In the genomic region with DNA sequence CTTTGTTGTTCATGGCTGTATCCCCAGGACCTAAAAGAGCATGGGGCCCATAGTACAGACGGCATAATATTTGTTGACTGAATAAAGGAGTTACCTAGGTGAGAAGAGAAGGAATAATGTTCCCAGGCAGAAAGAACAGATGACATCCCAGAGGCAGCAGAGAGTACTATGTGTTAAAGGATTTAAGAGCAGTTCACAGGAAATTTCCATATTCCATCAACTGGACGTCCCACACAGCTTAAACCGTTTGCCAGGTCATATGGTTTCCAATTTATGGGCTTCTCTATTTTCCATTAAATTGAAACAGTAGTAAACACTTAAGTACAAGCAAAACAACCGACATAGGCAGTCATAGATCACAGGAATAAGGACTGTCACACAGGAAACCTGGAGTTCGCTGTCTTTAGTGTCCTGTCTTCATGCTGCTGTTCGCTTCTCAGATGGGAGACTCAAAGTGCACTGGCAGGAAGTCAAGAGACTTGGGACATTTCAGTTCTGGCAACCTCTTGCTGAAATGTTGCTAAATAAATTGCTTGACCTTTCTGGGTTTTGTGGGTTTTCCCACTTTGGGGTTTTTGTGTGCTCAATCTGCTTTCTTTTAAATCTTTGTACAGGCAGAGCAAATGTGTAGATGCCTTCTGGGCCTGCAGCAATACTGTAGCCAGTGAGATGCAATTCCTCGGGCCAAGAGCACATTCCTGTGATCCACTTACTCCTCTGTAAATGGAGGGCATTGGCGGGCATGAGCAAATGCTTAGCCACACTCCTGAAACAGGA, we compare ENCODE assay signal across 14 cellular contexts. TPM values are rescaled to one million over a fixed set of nuclear protein-coding genes. Genes with fewer than 3 reads are reported as not detected.
"Had no signal": no experiment of that assay in that cellular context is flagged by ENCODE, and none has a peak within 500 bp of the region (broad histone marks: within the 10 kb centered on the region; RNA-seq: fewer than 3 reads in every experiment).

No MANE protein-coding gene starts in this region.

- H3K4me3 ChIP-seq: pancreas, sigmoid colon, tibial artery, uterus had no signal

- H3K36me3 Mint-ChIP-seq: activated naive CD4-positive, alpha-beta T cell treated with anti-CD3 and anti-CD28 coated beads, Interleukin-2, amount 50 U/mL, for 24 hours; mesothelial cell of epicardium had no signal

- H3K27ac ChIP-seq: foreskin keratinocyte, pancreas, sigmoid colon, tibial artery, uterus had no signal

- H3K4me1 ChIP-seq: foreskin keratinocyte, pancreas, uterus had no signal

- H3K36me3 ChIP-seq: pancreas, sigmoid colon, tibial artery, uterus had no signal

- ATAC-seq: activated CD4-positive, alpha-beta T cell treated with anti-CD3 and anti-CD28 coated beads for 36 hours; esophagus mucosa; foreskin keratinocyte; T-helper 17 cell had no signal

- H3K4me1 Mint-ChIP-seq: activated CD4-positive, alpha-beta memory T cell treated with anti-CD3 and anti-CD28 coated beads, Interleukin-2, amount 10 ng/mL, durations not matched to agents 7 days and 5 days; activated CD4-positive, alpha-beta T cell treated with anti-CD3 and anti-CD28 coated beads for 36 hours; activated naive CD4-positive, alpha-beta T cell treated with anti-CD3 and anti-CD28 coated beads, Interleukin-2, amount 50 U/mL, for 24 hours had no signal

- H3K27me3 ChIP-seq: pancreas had no signal

- H3K27ac Mint-ChIP-seq: activated CD4-positive, alpha-beta memory T cell treated with anti-CD3 and anti-CD28 coated beads, Interleukin-2, amount 10 ng/mL, durations not matched to agents 7 days and 5 days; activated CD4-positive, alpha-beta T cell treated with anti-CD3 and anti-CD28 coated beads for 36 hours; activated naive CD4-positive, alpha-beta T cell treated with anti-CD3 and anti-CD28 coated beads, Interleukin-2, amount 50 U/mL, for 24 hours; mesothelial cell of epicardium; T-helper 17 cell had no signal

- DNase-seq: activated CD4-positive, alpha-beta memory T cell treated with anti-CD3 and anti-CD28 coated beads, Interleukin-2, amount 10 ng/mL, durations not matched to agents 7 days and 5 days; activated CD4-positive, alpha-beta T cell treated with anti-CD3 and anti-CD28 coated beads for 36 hours; activated effector memory CD4-positive, alpha-beta T cell treated with anti-CD3 and anti-CD28 coated beads, Interleukin-2, amount 50 U/mL, for 16 hours; activated T-cell treated with anti-CD3 and anti-CD28 coated beads, Interleukin-2, amount 50 U/mL, for 48 hours; pancreas; sigmoid colon; stimulated activated CD4-positive, alpha-beta T cell treated with anti-CD3 and anti-CD28 coated beads, Interleukin-2, amount 100 ng/mL, for 24 hours; T-helper 17 cell; tibial artery; uterus had no signal

- H3K9me3 Mint-ChIP-seq: activated CD4-positive, alpha-beta memory T cell treated with anti-CD3 and anti-CD28 coated beads, Interleukin-2, amount 10 ng/mL, durations not matched to agents 7 days and 5 days; activated naive CD4-positive, alpha-beta T cell treated with anti-CD3 and anti-CD28 coated beads, Interleukin-2, amount 50 U/mL, for 24 hours; mesothelial cell of epicardium had no signal

- H3K4me3 Mint-ChIP-seq: activated CD4-positive, alpha-beta memory T cell treated with anti-CD3 and anti-CD28 coated beads, Interleukin-2, amount 10 ng/mL, durations not matched to agents 7 days and 5 days; activated CD4-positive, alpha-beta T cell treated with anti-CD3 and anti-CD28 coated beads for 36 hours; activated naive CD4-positive, alpha-beta T cell treated with anti-CD3 and anti-CD28 coated beads, Interleukin-2, amount 50 U/mL, for 24 hours; mesothelial cell of epicardium; T-helper 17 cell had no signal

- H3K9me3 ChIP-seq: pancreas, sigmoid colon, tibial artery, uterus had no signal

RNA-seq across cellular contexts. Expression of a gene that starts 5.8 kb away (rescaled TPM):
- total RNA-seq: activated CD4-positive, alpha-beta memory T cell treated with anti-CD3 and anti-CD28 coated beads, Interleukin-2, amount 10 ng/mL, durations not matched to agents 7 days and 5 days; activated CD4-positive, alpha-beta T cell treated with anti-CD3 and anti-CD28 coated beads for 36 hours; foreskin keratinocyte; T-helper 17 cell had no signal
